Comparison of ENCODE assay signal across 20 cellular contexts in genomic region chr9:123513554-123513953, GRCh38.
"Had no signal": no experiment of that assay in that cellular context is flagged by ENCODE, and none has a peak within 500 bp of the region (broad histone marks: within the 10 kb centered on the region; RNA-seq: fewer than 3 reads in every experiment).

No MANE protein-coding gene starts in this region.

- H3K9me3 Mint-ChIP-seq: endodermal cell; naive thymus-derived CD4-positive, alpha-beta T cell; nephron progenitor cell had no signal

- H3K27me3 ChIP-seq: heart left ventricle, right atrium auricular region, stomach, upper lobe of left lung, uterus had no signal

- H3K9me3 ChIP-seq: heart left ventricle, right atrium auricular region, stomach, thoracic aorta, upper lobe of left lung, uterus had no signal

- H3K4me3 Mint-ChIP-seq: endodermal cell; naive thymus-derived CD4-positive, alpha-beta T cell; nephron progenitor cell had no signal

- H3K4me3 ChIP-seq: coronary artery, heart left ventricle, right atrium auricular region, stomach, thoracic aorta, upper lobe of left lung, uterus had no signal

- H3K27ac Mint-ChIP-seq: endodermal cell; naive thymus-derived CD4-positive, alpha-beta T cell; nephron progenitor cell had no signal

- H3K36me3 ChIP-seq: right atrium auricular region, thoracic aorta, upper lobe of left lung, uterus had no signal

- H3K27me3 Mint-ChIP-seq: naive thymus-derived CD4-positive, alpha-beta T cell had no signal

- ATAC-seq: heart left ventricle; naive thymus-derived CD4-positive, alpha-beta T cell had no signal

- FAIRE-seq: endothelial cell of umbilical vein, frontal cortex, islet of Langerhans, small intestine had no signal

- DNase-seq: effector CD4-positive, alpha-beta T cell; endodermal cell; heart left ventricle; hippocampal formation; mammary epithelial cell; naive thymus-derived CD4-positive, alpha-beta T cell; nephron progenitor cell; small intestine; stimulated activated CD4-positive, alpha-beta T cell treated with anti-CD3 and anti-CD28 coated beads, Interleukin-12 subunit alpha, Interleukin-12 subunit beta, amount 100 ng/mL, for 4 hours; stimulated activated naive CD4-positive, alpha-beta T cell; stomach; substantia nigra; upper lobe of left lung; uterus had no signal

- H3K27ac ChIP-seq: coronary artery, heart left ventricle, right atrium auricular region, stomach, thoracic aorta, upper lobe of left lung, uterus had no signal

- H3K4me1 ChIP-seq: heart left ventricle, stomach, upper lobe of left lung, uterus had no signal

- H3K4me1 Mint-ChIP-seq: endodermal cell, nephron progenitor cell had no signal
